In the genomic region with DNA sequence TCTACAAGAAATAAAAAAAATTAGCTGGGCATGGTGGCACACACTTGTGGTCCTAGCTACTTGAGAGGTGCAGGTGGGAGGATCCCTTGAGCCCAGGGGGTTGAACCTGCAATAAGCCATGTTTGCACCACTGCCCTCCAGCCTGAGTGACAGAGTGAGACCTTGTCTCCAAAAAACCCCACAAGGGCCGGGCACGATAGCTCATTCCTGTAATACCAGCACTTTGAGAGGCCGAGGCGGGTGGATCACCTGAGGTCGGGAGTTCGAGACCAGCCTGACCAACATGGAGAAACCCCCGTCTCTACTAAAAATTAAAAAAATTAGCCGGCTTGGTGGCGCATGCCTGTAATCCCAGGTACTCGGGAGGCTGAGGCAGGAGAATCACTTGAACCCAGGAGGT, we compare ENCODE assay signal across 2 cellular contexts. TPM values are rescaled to one million over a fixed set of nuclear protein-coding genes. Genes with fewer than 3 reads are reported as not detected.
"Had no signal": no experiment of that assay in that cellular context is flagged by ENCODE, and none has a peak within 500 bp of the region (broad histone marks: within the 10 kb centered on the region; RNA-seq: fewer than 3 reads in every experiment).

No MANE protein-coding gene starts in this region.

RNA-seq across cellular contexts. Expression of gene ANKRD53, which starts 21.5 kb away (rescaled TPM):
- polyA plus RNA-seq: naive thymus-derived CD8-positive, alpha-beta T cell; neural cell had no signal
